Comparison of ENCODE assay signal across 9 cellular contexts in the genomic region with DNA sequence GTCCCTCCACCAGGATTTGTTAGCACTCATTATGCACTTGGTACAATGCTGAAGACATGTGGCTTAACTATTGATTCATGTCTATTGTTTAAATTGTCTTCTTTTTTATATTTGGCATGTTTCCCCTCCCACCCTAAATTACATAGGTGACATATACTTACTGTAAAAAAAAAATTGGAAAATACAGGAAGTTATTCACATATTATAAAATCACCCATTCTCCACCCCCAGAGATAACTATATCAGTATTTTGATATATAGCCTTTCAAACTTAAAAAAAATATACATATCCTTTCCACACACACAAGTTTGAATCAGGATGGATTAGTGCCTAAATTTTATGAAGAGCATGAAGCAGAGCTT.
"Had no signal": no experiment of that assay in that cellular context is flagged by ENCODE, and none has a peak within 500 bp of the region (broad histone marks: within the 10 kb centered on the region; RNA-seq: fewer than 3 reads in every experiment).

No MANE protein-coding gene starts in this region.

- ATAC-seq: stimulated activated naive B cell treated with anti-CD40 and anti-IgM and Interleukin-4, amounts not matched to agents 10 μg/mL and 1 μg/mL and 100 μg/mL, for 72 hours had no signal

- H3K4me3 ChIP-seq: esophagus muscularis mucosa, heart right ventricle, left ventricle myocardium inferior, right atrium auricular region had no signal

- H3K27me3 ChIP-seq: dorsolateral prefrontal cortex, esophagus muscularis mucosa, heart right ventricle, right atrium auricular region had no signal

- H3K36me3 ChIP-seq: right atrium auricular region had no signal

- H3K27ac ChIP-seq: esophagus muscularis mucosa, left ventricle myocardium inferior, right atrium auricular region had no signal

- DNase-seq: activated CD4-positive, alpha-beta T cell treated with anti-CD3 and anti-CD28 coated beads, Interleukin-2, amount 50 U/mL, for 1 hour; activated T-cell treated with anti-CD3 and anti-CD28 coated beads for 4 hours; heart right ventricle; kidney; left ventricle myocardium inferior; stimulated activated naive B cell treated with anti-CD40 and anti-IgM and Interleukin-4, amounts not matched to agents 10 μg/mL and 1 μg/mL and 100 μg/mL, for 72 hours had no signal

- H3K9me3 ChIP-seq: esophagus muscularis mucosa, heart right ventricle, left ventricle myocardium inferior, right atrium auricular region had no signal
